ENCODE assay signal across 17 cellular contexts in genomic region chr15:81176291-81176893, GRCh38. TPM values are rescaled to one million over a fixed set of nuclear protein-coding genes. Genes with fewer than 3 reads are reported as not detected.
DNase-seq lines count a peak whose midpoint lies in the region; ATAC-seq and TF ChIP-seq lines count a peak whose summit lies in the region.
"Had no signal": no experiment of that assay in that cellular context is flagged by ENCODE, and none has a peak within 500 bp of the region (broad histone marks: within the 10 kb centered on the region; RNA-seq: fewer than 3 reads in every experiment).

No MANE protein-coding gene starts in this region.

- no peaks in the 10 kb centered on the region for H3K27me3 ChIP-seq in body of pancreas
- H3K27me3 ChIP-seq in aorta (ENCODE audit: control insufficient read depth in 1 of 2, insufficient read depth in 2 of 2, low read length in 1 of 2), result no peaks in the 10 kb centered on the region

- H3K4me1 ChIP-seq in body of pancreas, result peaks cover 5% of the 10 kb centered on the region
- no peaks in the 10 kb centered on the region for H3K4me1 ChIP-seq in aorta (ENCODE audit: control insufficient read depth in 1 of 2, insufficient read depth in 2 of 2, low read length in 2 of 2)

- TF ChIP-seq POLR2A in body of pancreas (IDR thresholded peaks at IDR 0.05), result no peak

- H3K9me3 ChIP-seq in body of pancreas (no peaks in the 10 kb centered on the region), aorta (ENCODE audit: control insufficient read depth, low read length) (no peaks in the 10 kb centered on the region)

- H3K36me3 ChIP-seq in body of pancreas (replicated peaks in 1 of 2; ENCODE audit: insufficient read depth in 1 of 2, low read depth in 2 of 2) (no peaks in the 10 kb centered on the region), aorta (ENCODE audit: control insufficient read depth in 1 of 2, insufficient read depth in 2 of 2, low read length in 1 of 2) (no peaks in the 10 kb centered on the region)

- intact Hi-C loops in body of pancreas (cut with DNase I) (no loop called here), left cardiac atrium (cut with DNase I) (no loop called here), posterior vena cava (cut with DNase I) (loop anchor here in 1 of 2 donors (5.0 kb wide), 1 partner anchor 1749 kb away; no protein-coding TSS in a partner anchor), aorta (cut with DNase I) (no loop called here)

- no peak for TF ChIP-seq CTCF in body of pancreas (IDR thresholded peaks at IDR 0.05)

- DNase-seq in body of pancreas, result peak in 3 of 4 donors; percentile 15 to 27 (median 15)
- DNase-seq in left cardiac atrium, result peak; percentile 53
- peak; percentile 88 for DNase-seq in posterior vena cava (ENCODE audit: low spot score)
- DNase-seq in aorta, result peak in 1 of 2 donors; percentile 60
- DNase-seq in KG1 (lab: John Stamatoyannopoulos, UW), result no peak
- DNase-seq in DMS53 treated with DMSO at 0.1 percent for 48 hours (lab: John Stamatoyannopoulos, UW; ENCODE audit: unreplicated experiment), result no peak
- DNase-seq: activated CD4-positive, alpha-beta T cell treated with anti-CD3 and anti-CD28 coated beads for 48 hours; activated CD8-positive, alpha-beta memory T cell treated with anti-CD3 and anti-CD28 coated beads, Interleukin-2, amount 50 U/mL, for 48 hours; DMS79; effector memory CD8-positive, alpha-beta T cell; foreskin melanocyte; immature natural killer cell; NCI-H187; stimulated activated naive CD4-positive, alpha-beta T cell had no signal

- H3K4me3 ChIP-seq in body of pancreas (no peak overlapping the region), aorta (ENCODE audit: low read length in 2 of 2) (no peak overlapping the region)

- ATAC-seq in body of pancreas (peak; percentile 33), left cardiac atrium (peak; percentile 85 to 90), aorta (ENCODE audit: low FRiP score) (peak; percentile 80), HG03175 (IDR thresholded peaks at IDR 0.05; ENCODE audit: unreplicated experiment) (no peak)
- ATAC-seq: effector memory CD8-positive, alpha-beta T cell had no signal

- H3K27ac ChIP-seq in body of pancreas, result peak overlapping the region in 1 of 4 donors; percentile 18
- no peak overlapping the region for H3K27ac ChIP-seq in aorta (ENCODE audit: low read depth in 1 of 2, low read length in 2 of 2)

- WGBS in body of pancreas, 2 donors, result 76 to 80% methylated on average over 15 to 16 of the region's 16 CpGs
- WGBS in aorta, 2 donors, result 57 to 58% methylated on average over 16 of the region's 16 CpGs

RNA-seq across cellular contexts. Expression of gene IL16, which starts 20.3 kb away (rescaled TPM):
- total RNA-seq in body of pancreas (1 to 10 TPM; 2.9 to 4.9 TPM), left cardiac atrium (10 to 100 TPM in 1 of 2 donors, 1 to 10 TPM in 1; 4.7 to 10.1 TPM), posterior vena cava (10 to 100 TPM; 12.1 to 21.8 TPM), aorta (10 to 100 TPM in 1 of 2 donors, 1 to 10 TPM in 1; 9.1 to 19.5 TPM)
- 1 to 10 TPM; 5.3 to 6.5 TPM for polyA plus RNA-seq in aorta
- total RNA-seq: HT-29, NCI-H460 had no signal

RNA-seq across cellular contexts. Expression of gene CFAP161, which starts 42.3 kb away (rescaled TPM):
- not detected for total RNA-seq in body of pancreas
- total RNA-seq in left cardiac atrium, result under 1 TPM; 0.41 to 0.52 TPM
- under 1 TPM in 1 of 2 donors, not detected in 1; 0.52 TPM for total RNA-seq in posterior vena cava
- under 1 TPM; 0.45 to 0.84 TPM for total RNA-seq in aorta
- polyA plus RNA-seq in aorta, result not detected
- total RNA-seq: NCI-H460 had no signal

Comparison
In these comparisons a context has a peak if more than half of its experiments do, and no peak if none do; other contexts are left out.
1. DNase-seq: peak in body of pancreas (3 of 4), left cardiac atrium (single experiment) and posterior vena cava (single experiment); none in KG1 (single experiment) and DMS53 treated with DMSO at 0.1 percent for 48 hours (single experiment).